ENCODE assay signal across 28 cellular contexts in the genomic region with DNA sequence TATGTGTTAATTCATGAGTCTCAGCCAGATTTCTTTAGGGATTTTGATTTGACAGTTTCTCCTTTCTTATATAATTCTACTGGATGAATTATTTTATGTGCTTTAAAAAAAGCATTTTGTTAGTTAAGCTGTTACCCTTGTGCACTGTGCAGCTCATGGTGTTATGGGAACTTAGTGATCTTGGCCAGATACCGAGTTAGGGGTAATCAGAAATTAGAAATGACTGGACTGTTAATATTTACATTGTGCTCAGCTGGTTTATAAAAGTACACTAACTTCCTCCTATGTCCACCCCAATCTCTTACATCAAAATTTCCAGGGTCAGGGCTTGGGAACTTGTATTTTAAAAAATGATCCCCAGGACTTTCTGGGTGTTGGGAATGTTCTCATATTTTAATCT.
"Had no signal": no experiment of that assay in that cellular context is flagged by ENCODE, and none has a peak within 500 bp of the region (broad histone marks: within the 10 kb centered on the region; RNA-seq: fewer than 3 reads in every experiment).

No MANE protein-coding gene starts in this region.

- H3K27me3 ChIP-seq: esophagus squamous epithelium, heart right ventricle, neural progenitor cell, suprapubic skin, transverse colon, upper lobe of right lung, uterus had no signal

- H3K27me3 Mint-ChIP-seq: effector memory CD8-positive, alpha-beta T cell; memory B cell; naive B cell; stimulated activated naive CD8-positive, alpha-beta T cell treated with anti-CD3 and anti-CD28 coated beads, Interleukin-15, amount 100 ng/mL, for 72 hours had no signal

- DNase-seq: cortex of kidney; effector memory CD8-positive, alpha-beta T cell; erythroblast; esophagus squamous epithelium; foreskin melanocyte; glutamatergic neuron; heart right ventricle; hippocampal formation; islet precursor cell; kidney glomerular epithelial cell; left colon; mucosa of descending colon; naive B cell; right cardiac atrium; stimulated activated CD4-positive, alpha-beta T cell treated with anti-CD3 and anti-CD28 coated beads, Interleukin-15, amount 100 ng/mL, for 24 hours; stimulated activated CD4-positive, alpha-beta T cell treated with anti-CD3 and anti-CD28 coated beads, Interleukin-2, amount 100 ng/mL, for 48 hours; stimulated activated naive CD4-positive, alpha-beta T cell; stimulated activated naive CD8-positive, alpha-beta T cell treated with anti-CD3 and anti-CD28 coated beads, Interleukin-15, amount 100 ng/mL, for 72 hours; transverse colon; upper lobe of right lung; uterus had no signal

- H3K9me3 ChIP-seq: esophagus squamous epithelium, mucosa of descending colon, prostate gland, suprapubic skin, transverse colon, upper lobe of right lung, uterus had no signal

- H3K9me3 Mint-ChIP-seq: effector memory CD8-positive, alpha-beta T cell; memory B cell; naive B cell; nephron; neural progenitor cell; stimulated activated naive CD8-positive, alpha-beta T cell treated with anti-CD3 and anti-CD28 coated beads, Interleukin-15, amount 100 ng/mL, for 72 hours had no signal

- ATAC-seq: effector memory CD8-positive, alpha-beta T cell; heart right ventricle; right cardiac atrium; stimulated activated naive CD8-positive, alpha-beta T cell treated with anti-CD3 and anti-CD28 coated beads, Interleukin-15, amount 100 ng/mL, for 72 hours; upper lobe of right lung had no signal

- H3K4me1 ChIP-seq: neural progenitor cell, suprapubic skin, upper lobe of right lung had no signal

- H3K27ac Mint-ChIP-seq: memory B cell; nephron; neural progenitor cell; stimulated activated naive CD8-positive, alpha-beta T cell treated with anti-CD3 and anti-CD28 coated beads, Interleukin-15, amount 100 ng/mL, for 72 hours had no signal

- H3K4me3 ChIP-seq: esophagus squamous epithelium, heart right ventricle, lung, mucosa of descending colon, neural progenitor cell, prostate gland, skin epidermis, suprapubic skin, transverse colon, upper lobe of right lung, uterus had no signal

- H3K27ac ChIP-seq: heart right ventricle, neural progenitor cell, prostate gland, skin epidermis, suprapubic skin, transverse colon, upper lobe of right lung, uterus had no signal

- H3K4me1 Mint-ChIP-seq: neural progenitor cell; stimulated activated naive CD8-positive, alpha-beta T cell treated with anti-CD3 and anti-CD28 coated beads, Interleukin-15, amount 100 ng/mL, for 72 hours had no signal

- H2AFZ ChIP-seq: neural progenitor cell had no signal

- H3K4me2 ChIP-seq: neural progenitor cell had no signal

- H3K4me3 Mint-ChIP-seq: effector memory CD8-positive, alpha-beta T cell; memory B cell; naive B cell; nephron; neural progenitor cell; stimulated activated naive CD8-positive, alpha-beta T cell treated with anti-CD3 and anti-CD28 coated beads, Interleukin-15, amount 100 ng/mL, for 72 hours had no signal

- H3K36me3 ChIP-seq: neural progenitor cell, prostate gland, uterus had no signal
